In genomic region chr14:30521899-30522736, GRCh38 we compare ENCODE assay signal across 8 cellular contexts. TPM values are rescaled to one million over a fixed set of nuclear protein-coding genes. Genes with fewer than 3 reads are reported as not detected.
DNase-seq lines count a peak whose midpoint lies in the region; ATAC-seq and TF ChIP-seq lines count a peak whose summit lies in the region.

No MANE protein-coding gene starts in this region.

- WGBS in esophagus squamous epithelium, 2 donors = 31 to 32% methylated on average over 9 of the region's 9 CpGs
- 40% methylated on average over 9 of the region's 9 CpGs for WGBS in prostate gland

- H3K4me1 ChIP-seq in esophagus squamous epithelium (no peaks in the 10 kb centered on the region), prostate gland (replicated peaks) (no peaks in the 10 kb centered on the region)

- no peaks in the 10 kb centered on the region for H3K9me3 ChIP-seq in esophagus squamous epithelium
- H3K9me3 ChIP-seq in prostate gland = no peaks in the 10 kb centered on the region

- no peak overlapping the region for H3K4me3 ChIP-seq in esophagus squamous epithelium
- H3K4me3 ChIP-seq in prostate gland = no peak overlapping the region

- DNase-seq in DMS79 (lab: John Stamatoyannopoulos, UW) (peak; percentile 15), LoVo (ENCODE audit: low spot score) (peak; percentile 51), SHP77 (lab: John Stamatoyannopoulos, UW) (peak; percentile 30 to 39), esophagus squamous epithelium (lab: John Stamatoyannopoulos, UW) (no peak), prostate gland (ENCODE audit: low spot score) (no peak)

- no peaks in the 10 kb centered on the region for H3K36me3 ChIP-seq in esophagus squamous epithelium
- no peaks in the 10 kb centered on the region for H3K36me3 ChIP-seq in prostate gland

- TF ChIP-seq POLR2A in esophagus squamous epithelium (IDR thresholded peaks at IDR 0.05) = no peak
- no peak for TF ChIP-seq POLR2A in prostate gland (IDR thresholded peaks at IDR 0.05)

- ATAC-seq in GM19452 (IDR thresholded peaks at IDR 0.05; ENCODE audit: unreplicated experiment) (peak; percentile 60), HG03571 (IDR thresholded peaks at IDR 0.05; ENCODE audit: unreplicated experiment) (no peak), HG02571 (IDR thresholded peaks at IDR 0.05; ENCODE audit: unreplicated experiment) (no peak)

- H3K27ac ChIP-seq in esophagus squamous epithelium (no peak overlapping the region), prostate gland (no peak overlapping the region)

- no peaks in the 10 kb centered on the region for H3K27me3 ChIP-seq in esophagus squamous epithelium
- H3K27me3 ChIP-seq in prostate gland (replicated peaks; ENCODE audit: insufficient read depth) = no peaks in the 10 kb centered on the region

- TF ChIP-seq CTCF in esophagus squamous epithelium (IDR thresholded peaks at IDR 0.05) (peak; percentile 46 to 65 (median 60)), prostate gland (IDR thresholded peaks at IDR 0.05) (peak; percentile 10 to 62 (median 54))

- intact Hi-C loops in esophagus squamous epithelium (cut with DNase I) = no loop called here
- intact Hi-C loops in prostate gland (cut with DNase I) = loop anchor here (5.0 kb wide), 1 partner anchor 145 kb away; no protein-coding TSS in a partner anchor

RNA-seq across cellular contexts. Expression of gene G2E3, which starts 36.8 kb away (rescaled TPM):
- total RNA-seq in esophagus squamous epithelium (10 to 100 TPM in 3 of 4 donors, 1 to 10 TPM in 1; 4.1 to 15.6 (median 11.7) TPM), prostate gland (10 to 100 TPM; 10.4 to 11.6 TPM)

Comparison
In these comparisons a context has a peak if more than half of its experiments do, and no peak if none do; other contexts are left out.
1. DNase-seq: peak in DMS79 (single experiment), LoVo (single experiment) and SHP77 (2 of 2); none in esophagus squamous epithelium (single experiment) and prostate gland (single experiment).